ENCODE assay signal across 24 cellular contexts in genomic region chr1:17798011-17798410, GRCh38. TPM values are rescaled to one million over a fixed set of nuclear protein-coding genes. Genes with fewer than 3 reads are reported as not detected.
"Had no signal": no experiment of that assay in that cellular context is flagged by ENCODE, and none has a peak within 500 bp of the region (broad histone marks: within the 10 kb centered on the region; RNA-seq: fewer than 3 reads in every experiment).

No MANE protein-coding gene starts in this region.

- H3K4me3 Mint-ChIP-seq: endodermal cell; naive thymus-derived CD8-positive, alpha-beta T cell; neural progenitor cell had no signal

- H3K4me1 ChIP-seq: neural progenitor cell, right atrium auricular region, thyroid gland, upper lobe of right lung had no signal

- H3K36me3 ChIP-seq: neural progenitor cell, ovary, right atrium auricular region, sigmoid colon, thyroid gland, upper lobe of right lung had no signal

- H3K4me3 ChIP-seq: hepatocyte, neural progenitor cell, ovary, right atrium auricular region, sigmoid colon, thyroid gland, upper lobe of right lung had no signal

- H3K4me2 ChIP-seq: hepatocyte, neural progenitor cell had no signal

- H3K4me1 Mint-ChIP-seq: endodermal cell; naive thymus-derived CD8-positive, alpha-beta T cell; neural progenitor cell had no signal

- H3K9me3 Mint-ChIP-seq: endodermal cell, neural progenitor cell had no signal

- H3K79me2 ChIP-seq: hepatocyte had no signal

- H3K27ac ChIP-seq: hepatocyte, neural progenitor cell, ovary, right atrium auricular region, sigmoid colon, thyroid gland, upper lobe of right lung had no signal

- DNase-seq: cerebellar nuclear complex; dermis blood vessel endothelial cell; endodermal cell; erythroblast; foreskin melanocyte; head of caudate nucleus; left colon; mesendoderm; naive thymus-derived CD8-positive, alpha-beta T cell; nucleus accumbens; ovary; sigmoid colon; small intestine; stimulated activated CD4-positive, alpha-beta T cell treated with anti-CD3 and anti-CD28 coated beads, Interleukin-12 subunit alpha, Interleukin-12 subunit beta, amount 100 ng/mL, for 4 hours; stimulated activated naive CD4-positive, alpha-beta T cell; thyroid gland; upper lobe of right lung had no signal

- H3K36me3 Mint-ChIP-seq: naive thymus-derived CD8-positive, alpha-beta T cell; neural progenitor cell had no signal

- H3K9me3 ChIP-seq: ovary, right atrium auricular region, sigmoid colon, thyroid gland, upper lobe of right lung had no signal

- H2AFZ ChIP-seq: hepatocyte, neural progenitor cell had no signal

- H3K9ac ChIP-seq: neural progenitor cell had no signal

- H3K27ac Mint-ChIP-seq: endodermal cell; naive thymus-derived CD8-positive, alpha-beta T cell; neural progenitor cell had no signal

- H3K27me3 ChIP-seq: neural progenitor cell, ovary, right atrium auricular region, thyroid gland had no signal

RNA-seq across cellular contexts. Expression of gene ACTL8, which starts 42.9 kb away (rescaled TPM):
- total RNA-seq: dermis blood vessel endothelial cell; endodermal cell; endothelial cell of umbilical vein; hepatocyte; liver; lung microvascular endothelial cell; naive thymus-derived CD8-positive, alpha-beta T cell; ovary; posterior vena cava; right atrium auricular region; sigmoid colon; thyroid gland; upper lobe of right lung had no signal
- polyA plus RNA-seq: endothelial cell of umbilical vein; liver; naive thymus-derived CD8-positive, alpha-beta T cell had no signal
